Comparison of ENCODE assay signal across 8 cellular contexts in the genomic region with DNA sequence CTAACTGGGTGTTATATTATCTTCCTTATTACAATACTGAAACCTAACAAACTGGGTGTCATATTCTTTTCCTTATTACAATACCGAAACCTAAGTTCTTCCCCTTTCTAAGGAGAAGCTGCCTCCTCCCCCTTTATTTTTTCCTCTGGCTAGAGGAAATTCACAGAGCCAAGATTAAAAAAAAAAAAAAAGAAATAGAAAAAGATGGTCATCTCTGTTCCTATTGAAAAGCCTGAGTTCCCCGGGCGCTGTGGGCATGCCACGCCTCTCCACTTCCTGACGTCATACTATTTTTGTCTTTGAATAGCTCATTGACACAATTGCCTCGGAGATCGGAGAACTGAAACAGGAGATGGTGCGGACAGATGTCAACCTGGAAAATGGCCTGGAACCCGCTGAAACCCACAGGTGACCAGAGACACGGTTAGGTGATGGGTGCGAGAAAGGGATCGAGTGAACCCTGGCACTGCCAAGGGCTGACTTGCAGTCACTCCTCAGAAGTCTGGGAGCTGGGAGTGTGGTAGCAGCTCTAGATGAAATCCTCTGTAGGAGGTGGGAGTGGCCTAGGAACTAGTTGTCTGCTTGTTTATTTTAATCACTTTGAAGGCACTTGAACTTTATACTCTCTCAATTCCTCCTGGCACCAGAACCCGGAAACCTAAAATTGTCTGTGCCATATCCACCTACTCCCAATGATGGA.
DNase-seq lines count a peak whose midpoint lies in the region; ATAC-seq lines count a peak whose summit lies in the region.

No MANE protein-coding gene starts in this region.

- H3K27ac ChIP-seq in substantia nigra (ENCODE audit: low read depth, low read length, poor library complexity, severe bottlenecking), result peak overlapping the region; percentile 78

- ATAC-seq in HG03457 (IDR thresholded peaks at IDR 0.05; ENCODE audit: unreplicated experiment), result no peak

- peak; percentile 52 for DNase-seq in NCI-H2171 treated with DMSO at 0.1 percent for 48 hours (lab: John Stamatoyannopoulos, UW)
- no peak for DNase-seq in NCI-H2171 (lab: John Stamatoyannopoulos, UW)
- peak; percentile 71 for DNase-seq in SKM-1 treated with dmso at 0.1 percent for 144 hours (lab: John Stamatoyannopoulos, UW; ENCODE audit: unreplicated experiment)
- peak in 38 of 51 donors; percentile 15 to 74 (median 44) for DNase-seq in hypothalamus (lab: John Stamatoyannopoulos, UW)
- peak in 39 of 49 donors; percentile 15 to 77 (median 53) for DNase-seq in substantia nigra (lab: John Stamatoyannopoulos, UW)
- no peak for DNase-seq in HCEC 1CT
- no peak for DNase-seq in SK-N-DZ (ENCODE audit: low spot score)

Comparison
In these comparisons a context has a peak if more than half of its experiments do, and no peak if none do; other contexts are left out.
1. DNase-seq: peak in NCI-H2171 treated with DMSO at 0.1 percent for 48 hours (single experiment), SKM-1 treated with dmso at 0.1 percent for 144 hours (single experiment), hypothalamus (38 of 51) and substantia nigra (39 of 49); none in NCI-H2171 (single experiment), HCEC 1CT (single experiment) and SK-N-DZ (single experiment).